ENCODE assay signal across 20 cellular contexts in genomic region chr15:33941279-33942063, GRCh38. TPM values are rescaled to one million over a fixed set of nuclear protein-coding genes. Genes with fewer than 3 reads are reported as not detected.
DNase-seq lines count a peak whose midpoint lies in the region; ATAC-seq, FAIRE-seq and TF ChIP-seq lines count a peak whose summit lies in the region.
"Had no signal": no experiment of that assay in that cellular context is flagged by ENCODE, and none has a peak within 500 bp of the region (broad histone marks: within the 10 kb centered on the region; RNA-seq: fewer than 3 reads in every experiment).

No MANE protein-coding gene starts in this region.

- CTCF ChIA-PET in GM12878 (lab: Yijun Ruan, JAX), result no interaction called here

- H3K36me3 ChIP-seq in KMS-11 (ENCODE audit: insufficient read depth) (no peaks in the 10 kb centered on the region), GM12878 (ENCODE audit: control insufficient read depth in 2 of 2, insufficient read depth in 2 of 2, low read length in 1 of 2) (no peaks in the 10 kb centered on the region), ovary (no peaks in the 10 kb centered on the region)
- H3K36me3 ChIP-seq: gastroesophageal sphincter had no signal

- no TSS peak for BruUV-seq in GM12878 (replicated peaks; lab: Mats Ljungman, UMichigan)

- no peak for TF ChIP-seq CTCF in KMS-11 (conservative IDR thresholded peaks at IDR 0.05; ENCODE audit: low read depth, low read length)
- no peak for TF ChIP-seq CTCF in GM12878 (IDR thresholded peaks at IDR 0.05 in 2 of 3, conservative IDR thresholded peaks at IDR 0.05 in 1 of 3; ENCODE audit: control insufficient read depth in 2 of 3, extremely low read depth in 1 of 3, insufficient read depth in 1 of 3, low read depth in 3 of 3, low read length in 3 of 3)
- TF ChIP-seq CTCF in ovary (IDR thresholded peaks at IDR 0.05), result no peak

- in situ Hi-C loops in GM12878 (cut with MboI), result no loop called here

- TF ChIP-seq POLR2A in GM12878 (IDR thresholded peaks at IDR 0.05; ENCODE audit: low read depth, low read length), result no peak
- no peak for TF ChIP-seq POLR2A in ovary (IDR thresholded peaks at IDR 0.05)

- H3K9ac ChIP-seq in KMS-11 (peak overlapping the region; percentile 5; the same call in 1 of the 2 replicates), GM12878 (ENCODE audit: control insufficient read depth, insufficient read depth, low read length) (no peak overlapping the region)

- H3K27me3 ChIP-seq in KMS-11 (ENCODE audit: insufficient read depth, low read depth), result no peaks in the 10 kb centered on the region
- H3K27me3 ChIP-seq in GM12878 (replicated peaks in 1 of 2; ENCODE audit: control insufficient read depth in 2 of 2, insufficient read depth in 2 of 2, low read length in 1 of 2), result no peaks in the 10 kb centered on the region
- H3K27me3 ChIP-seq in ovary, result no peaks in the 10 kb centered on the region
- H3K27me3 ChIP-seq: gastroesophageal sphincter had no signal

- no peak for TF ChIP-seq RAD21 in GM12878 (IDR thresholded peaks at IDR 0.05; ENCODE audit: insufficient read depth, low read depth, low read length)

- no peaks in the 10 kb centered on the region for H3K79me2 ChIP-seq in KMS-11 (ENCODE audit: insufficient read depth, low read depth)
- H3K79me2 ChIP-seq in GM12878 (ENCODE audit: control insufficient read depth, insufficient read depth, low read length), result no peaks in the 10 kb centered on the region

- TF ChIP-seq EP300 in GM12878 (IDR thresholded peaks at IDR 0.05; ENCODE audit: borderline replicate concordance in 1 of 2, control insufficient read depth in 1 of 2, low read depth in 2 of 2, low read length in 2 of 2) (no peak; a peak in 1 of 4 replicates), ovary (IDR thresholded peaks at IDR 0.05) (no peak)

- POLR2A ChIA-PET in GM12878 (lab: Charles Lee), result no interaction called here

- H4K20me1 ChIP-seq in KMS-11 (ENCODE audit: insufficient read depth), result no peaks in the 10 kb centered on the region
- no peaks in the 10 kb centered on the region for H4K20me1 ChIP-seq in GM12878 (ENCODE audit: control insufficient read depth, insufficient read depth)

- DNase-seq in DMS79 treated with DMSO at 0.1 percent for 48 hours (lab: John Stamatoyannopoulos, UW) (peak; percentile 57), GM12878 (ENCODE audit: low read depth, low spot score) (no peak), ovary (no peak), DMS114 treated with DMSO at 0.1 percent for 48 hours (lab: John Stamatoyannopoulos, UW; ENCODE audit: unreplicated experiment) (no peak)
- DNase-seq: activated CD4-positive, alpha-beta memory T cell treated with anti-CD3 and anti-CD28 coated beads, Interleukin-2, amount 10 ng/mL, durations not matched to agents 7 days and 5 days; activated effector memory CD4-positive, alpha-beta T cell treated with anti-CD3 and anti-CD28 coated beads, Interleukin-2, amount 50 U/mL, for 16 hours; Calu3; effector memory CD4-positive, alpha-beta T cell; HFFc6; NCI-H526; T1000 had no signal

- SMC1A ChIA-PET in GM12878 (lab: Charles Lee; ENCODE audit: uncharacterized antibody, unreplicated experiment), result no interaction called here

- H3K4me3 ChIP-seq in KMS-11 (IDR thresholded peaks at IDR 0.05; ENCODE audit: insufficient read depth, low read depth, low read length) (no peak overlapping the region), GM12878 (no peak overlapping the region), ovary (no peak overlapping the region)
- H3K4me3 ChIP-seq: gastroesophageal sphincter had no signal

- H3K9me3 ChIP-seq in GM12878 (replicated peaks; ENCODE audit: control insufficient read depth, insufficient read depth, low read length), result no peaks in the 10 kb centered on the region
- H3K9me3 ChIP-seq in ovary, result no peaks in the 10 kb centered on the region
- H3K9me3 ChIP-seq: gastroesophageal sphincter had no signal

- H3K27ac ChIP-seq in KMS-11 (peak overlapping the region; percentile 50), GM12878 (ENCODE audit: control insufficient read depth, insufficient read depth) (no peak overlapping the region), ovary (no peak overlapping the region)
- H3K27ac ChIP-seq: gastroesophageal sphincter had no signal

- H2AFZ ChIP-seq in KMS-11 (ENCODE audit: low read depth), result no peak overlapping the region
- H2AFZ ChIP-seq in GM12878 (ENCODE audit: control insufficient read depth, low read depth, low read length), result no peak overlapping the region

- peak; percentile 52 for FAIRE-seq in GM12878 (lab: Jason Lieb, UNC)
- FAIRE-seq: keratinocyte had no signal

- WGBS in GM12878 (ENCODE audit: insufficient coverage, insufficient replicate concordance, low lambda C conversion rate, missing lambda C conversion rate), result 66% methylated on average over 4 of the region's 4 CpGs
- 34 to 68% (median 54%) methylated on average over 4 of the region's 4 CpGs for WGBS in ovary, 3 donors

- intact Hi-C loops in GM12878 (cut with micrococcal nuclease; ENCODE audit: unreplicated experiment), result no loop called here
- intact Hi-C loops in ovary (cut with DNase I), result no loop called here

- peaks cover 31% of the 10 kb centered on the region for H3K4me1 ChIP-seq in KMS-11 (ENCODE audit: low read depth, poor library complexity, severe bottlenecking)
- peaks cover 4% of the 10 kb centered on the region; the same call in 1 of the 2 replicates for H3K4me1 ChIP-seq in GM12878 (ENCODE audit: control insufficient read depth, insufficient read depth, low read length)
- H3K4me1 ChIP-seq in ovary (ENCODE audit: insufficient read depth), result no peaks in the 10 kb centered on the region
- H3K4me1 ChIP-seq: gastroesophageal sphincter had no signal

- RAD21 ChIA-PET in GM12878 (lab: Charles Lee; ENCODE audit: unreplicated experiment), result interaction anchor here (1.1 kb wide), 1 partner anchor 67 kb away, joined by 4 read pairs; no protein-coding TSS in a partner anchor

- peak; percentile 60 for ATAC-seq in GM19468 (IDR thresholded peaks at IDR 0.05; ENCODE audit: extremely low read depth, unreplicated experiment)
- peak; percentile 69 for ATAC-seq in GM12878
- ATAC-seq in GM21619 (IDR thresholded peaks at IDR 0.05; ENCODE audit: unreplicated experiment), result no peak
- ATAC-seq in GM21737 (IDR thresholded peaks at IDR 0.05; ENCODE audit: unreplicated experiment), result no peak
- ATAC-seq: gastroesophageal sphincter; stimulated activated effector memory CD8-positive, alpha-beta T cell treated with anti-CD3 and anti-CD28 coated beads, Interleukin-12 subunit alpha, Interleukin-12 subunit beta, amount 100 ng/mL, for 72 hours had no signal

- peak overlapping the region; percentile 81 for H3K4me2 ChIP-seq in KMS-11
- H3K4me2 ChIP-seq in GM12878 (ENCODE audit: control insufficient read depth, insufficient read depth), result peak overlapping the region; percentile 22; the same call in 1 of the 2 replicates

TF ChIP-seq in GM12878, 131 proteins besides CTCF, POLR2A, EP300 and RAD21:
- TF ChIP-seq SUPT20H (IDR thresholded peaks at IDR 0.05; ENCODE audit: borderline replicate concordance, control insufficient read depth, low read depth, low read length) (no peak), RUNX3 (IDR thresholded peaks at IDR 0.05; ENCODE audit: low read length) (peak; percentile 61), BHLHE40 (IDR thresholded peaks at IDR 0.05; ENCODE audit: borderline replicate concordance in 1 of 2, low read depth in 2 of 2, low read length in 1 of 2) (peak; percentile 20 to 56; a peak in 2 of 4 replicates), RAD51 (IDR thresholded peaks at IDR 0.05) (peak; percentile 26; the same call in 1 of the 2 replicates), BACH1 (IDR thresholded peaks at IDR 0.05; ENCODE audit: borderline replicate concordance) (no peak), MTA2 (IDR thresholded peaks at IDR 0.05; ENCODE audit: low read depth) (peak; percentile 43; the same call in 1 of the 2 replicates), TCF3 (IDR thresholded peaks at IDR 0.05; ENCODE audit: borderline replicate concordance, insufficient read depth, low read depth, low read length) (0 out of 2 replicates have a peak, but pooled peaks have one; percentile 52)

RNA-seq across cellular contexts. Expression of gene CHRM5, which starts 26.8 kb away (rescaled TPM):
- total RNA-seq in GM12878 (2013; cell fraction: nucleolus; rRNA removed), result not detected in 2 replicates
- total RNA-seq in GM12878 (2014; rRNA removed) (not detected in 2 replicates), GM12878 (2014; rRNA removed; fragmentation: Illumina TruSeq; extraction: Trizol) (0.04 TPM in 1 of 2 replicates, not detected in the other), GM12878 (2021) (not detected in 2 replicates), ovary (under 1 TPM in 1 of 7 donors, not detected in 6; 0.08 TPM)
- not detected for polyA plus RNA-seq in GM12878 (2011; ENCODE audit: low read depth)
- polyA plus RNA-seq in GM12878 (2011; rRNA removed) (not detected in 2 replicates), GM12878 (2014; fragmentation: Illumina TruSeq; extraction: Trizol) (0.01 TPM in 1 of 2 replicates, not detected in the other), GM12878 (2014; fragmentation: Nextera tagmentation; extraction: Ambion mirVana) (not detected), GM12878 (2014; rRNA removed) (0.05 and 0.10 TPM in 2 replicates), GM12878 (2016; fragmentation: Nextera tagmentation; extraction: Ambion mirVana) (under 1 TPM in 1 of 2 experiments, not detected in 1; 0.03 TPM), ovary (not detected)
- polyA plus RNA-seq in GM12878 (2011; cell fraction: cytosol; rRNA removed), result not detected in 2 replicates
- polyA plus RNA-seq in GM12878 (2011; cell fraction: nucleus; rRNA removed), result not detected in 2 replicates
- polyA plus RNA-seq in GM12878 (2012), result 0.07 and 0.14 TPM in 2 replicates
- not detected in 2 replicates for polyA minus RNA-seq in GM12878 (2011; rRNA and poly(A)+ RNA removed)
- not detected in 2 replicates for polyA minus RNA-seq in GM12878 (2011; cell fraction: cytosol; rRNA and poly(A)+ RNA removed)
- not detected in 2 replicates for polyA minus RNA-seq in GM12878 (2011; cell fraction: nucleus; rRNA and poly(A)+ RNA removed)
- total RNA-seq: activated CD4-positive, alpha-beta memory T cell treated with anti-CD3 and anti-CD28 coated beads, Interleukin-2, amount 10 ng/mL, durations not matched to agents 7 days and 5 days; Calu3; gastroesophageal sphincter; M059J; pulmonary artery endothelial cell had no signal

Comparison
In these comparisons a context has a peak if more than half of its experiments do, and no peak if none do; other contexts are left out.
1. ATAC-seq: peak in GM19468 (single experiment) and GM12878 (single experiment); none in GM21619 (single experiment) and GM21737 (single experiment).